8 cellular contexts compared by ENCODE assay signal in the genomic region with DNA sequence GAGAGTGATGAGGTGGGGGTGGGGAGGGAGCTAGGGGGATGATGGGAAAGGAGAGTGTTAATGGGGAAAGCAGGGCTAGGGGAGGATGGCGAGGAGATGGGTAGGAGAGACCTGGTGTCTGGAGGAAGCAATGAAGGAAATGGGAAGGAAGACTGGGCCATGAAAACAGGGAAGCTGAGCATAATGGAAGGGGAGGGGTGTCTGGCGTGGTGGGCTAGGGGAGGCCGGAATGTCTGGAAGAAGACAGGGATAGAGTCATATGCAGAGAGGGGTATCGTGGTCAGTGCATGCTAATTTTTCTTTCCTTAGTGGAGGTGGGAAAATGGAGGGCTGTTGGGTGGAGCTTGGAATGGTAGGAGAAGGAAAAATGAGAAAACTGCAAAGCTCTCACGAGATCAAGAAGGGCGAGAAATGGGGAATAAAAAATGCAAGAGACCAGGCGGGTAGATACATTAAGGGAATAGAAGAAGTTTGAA. TPM values are rescaled to one million over a fixed set of nuclear protein-coding genes. Genes with fewer than 3 reads are reported as not detected.
A peak's percentile ranks its signal among the peaks of the same experiment; 100 is the strongest.
DNase-seq lines count a peak whose midpoint lies in the region; ATAC-seq and TF ChIP-seq lines count a peak whose summit lies in the region.

No MANE protein-coding gene starts in this region.

- CTCF ChIA-PET in Caco-2 (lab: Charles Lee): interaction anchor here (0.7 to 2.0 kb wide), 5 partner anchors 18 to 157 kb away, joined by 3 to 7 read pairs (median 3); a partner anchor contains a TSS

- POLR2A ChIA-PET in Caco-2 (lab: Charles Lee): interaction anchor here (0.5 to 2.2 kb wide), 16 partner anchors 8 to 1374 kb away, joined by 3 to 24 read pairs (median 4); a partner anchor contains a TSS

- intact Hi-C loops in Caco-2 (cut with micrococcal nuclease; ENCODE audit: unreplicated experiment): loop anchor here (1.0 kb wide), 1 partner anchor 46 kb away; no protein-coding TSS in a partner anchor
- intact Hi-C loops in posterior vena cava (cut with DNase I): no loop called here

- H3K27ac Mint-ChIP-seq in Caco-2 (ENCODE audit: unreplicated experiment): peak overlapping the region; percentile 80
- H3K27ac Mint-ChIP-seq in central memory CD8-positive, alpha-beta T cell (ENCODE audit: low read depth): peak overlapping the region; percentile 92

- no peaks in the 10 kb centered on the region for H3K27me3 Mint-ChIP-seq in Caco-2 (ENCODE audit: insufficient read depth, unreplicated experiment)
- H3K27me3 Mint-ChIP-seq in central memory CD8-positive, alpha-beta T cell: no peaks in the 10 kb centered on the region

- no TSS peak for BruUV-seq in Caco-2 (replicated peaks; lab: Mats Ljungman, UMichigan)

- H3K9me3 ChIP-seq in Caco-2 (no peaks in the 10 kb centered on the region), mucosa of rectum (ENCODE audit: control insufficient read depth in 2 of 2, low read length in 2 of 2) (no peaks in the 10 kb centered on the region)

- H3K4me3 Mint-ChIP-seq in Caco-2 (ENCODE audit: unreplicated experiment): peak overlapping the region; percentile 89
- peak overlapping the region; percentile 89 for H3K4me3 Mint-ChIP-seq in central memory CD8-positive, alpha-beta T cell

- no peaks in the 10 kb centered on the region; the same call in 1 of the 2 replicates for H3K36me3 ChIP-seq in Caco-2 (ENCODE audit: control insufficient read depth, insufficient read depth, low read length)
- peaks cover 41 to 49% of the 10 kb centered on the region in 2 donors for H3K36me3 ChIP-seq in mucosa of rectum (ENCODE audit: control insufficient read depth in 2 of 2, insufficient read depth in 2 of 2, low read length in 2 of 2)

- peak overlapping the region; percentile 53 to 67 for H3K27ac ChIP-seq in mucosa of rectum (ENCODE audit: low read depth in 2 of 2, low read length in 2 of 2)

- peak overlapping the region; percentile 68 for H3K4me3 ChIP-seq in Caco-2 (ENCODE audit: low read depth, low read length)
- peak overlapping the region; percentile 88 to 93 for H3K4me3 ChIP-seq in mucosa of rectum (ENCODE audit: low read length in 2 of 2)

- peak overlapping the region; percentile 36 to 54 for H3K9ac ChIP-seq in mucosa of rectum (ENCODE audit: low read depth in 1 of 2, low read length in 2 of 2)

- H3K27me3 ChIP-seq in Caco-2 (replicated peaks; ENCODE audit: control insufficient read depth, insufficient read depth, low read length) (no peaks in the 10 kb centered on the region), mucosa of rectum (ENCODE audit: control insufficient read depth in 2 of 2, insufficient read depth in 2 of 2, low read length in 2 of 2) (no peaks in the 10 kb centered on the region)

- H3K4me1 Mint-ChIP-seq in Caco-2 (ENCODE audit: low read depth, unreplicated experiment): peaks cover 21% of the 10 kb centered on the region
- H3K4me1 Mint-ChIP-seq in central memory CD8-positive, alpha-beta T cell: peaks cover 45% of the 10 kb centered on the region

- peaks cover 44% of the 10 kb centered on the region for H3K36me3 Mint-ChIP-seq in Caco-2 (ENCODE audit: insufficient read depth, unreplicated experiment)
- H3K36me3 Mint-ChIP-seq in central memory CD8-positive, alpha-beta T cell (ENCODE audit: insufficient read depth): peaks cover 12% of the 10 kb centered on the region

- ATAC-seq in central memory CD8-positive, alpha-beta T cell (replicated peaks; ENCODE audit: extremely low read depth, poor library complexity, severe bottlenecking): no peak
- no peak for ATAC-seq in omental fat pad (ENCODE audit: low FRiP score)
- no peak for ATAC-seq in GM18502 (IDR thresholded peaks at IDR 0.05; ENCODE audit: poor library complexity, unreplicated experiment)

- DNase-seq in Caco-2: no peak
- DNase-seq in M059J (ENCODE audit: low read depth): peak; percentile 42
- no peak for DNase-seq in central memory CD8-positive, alpha-beta T cell (ENCODE audit: low spot score in 2 of 2)
- DNase-seq in omental fat pad (ENCODE audit: low spot score): no peak
- no peak for DNase-seq in activated effector memory CD4-positive, alpha-beta T cell treated with Interleukin-2 at 50 U/mL for 16 hours
- no peak for DNase-seq in posterior vena cava (ENCODE audit: low spot score)

- TF ChIP-seq CTCF in Caco-2 (IDR thresholded peaks at IDR 0.05; ENCODE audit: insufficient read depth in 1 of 2, low read depth in 1 of 2, low read length in 1 of 2, severe bottlenecking in 1 of 2, unreplicated experiment in 1 of 2) (no peak), omental fat pad (IDR thresholded peaks at IDR 0.05) (no peak)

- 0 out of 2 replicates have a peak, but pooled peaks cover 4% of the 10 kb centered on the region for H3K4me1 ChIP-seq in Caco-2
- H3K4me1 ChIP-seq in mucosa of rectum (ENCODE audit: control insufficient read depth in 2 of 2, insufficient read depth in 2 of 2, low read length in 2 of 2): peaks cover 25 to 27% of the 10 kb centered on the region in 2 donors

- no peaks in the 10 kb centered on the region for H3K9me3 Mint-ChIP-seq in Caco-2 (ENCODE audit: unreplicated experiment)
- no peaks in the 10 kb centered on the region for H3K9me3 Mint-ChIP-seq in central memory CD8-positive, alpha-beta T cell

RNA-seq across cellular contexts. Expression of a gene that starts 0.4 kb away (rescaled TPM):
- total RNA-seq in Caco-2 (2022) (62.9 and 66.8 TPM in 2 replicates), omental fat pad (100 to 1,000 TPM in 1 of 4 donors, 10 to 100 TPM in 3; 58.0 to 106 (median 95.0) TPM), posterior vena cava (10 to 100 TPM; 43.7 to 44.1 TPM)
- total RNA-seq in M059J (2014; rRNA removed; shearing (Covaris generic)): 101 and 118 TPM in 2 replicates

RNA-seq across cellular contexts. Expression of a gene that starts 0.7 kb away (rescaled TPM):
- 60.3 and 62.3 TPM in 2 replicates for total RNA-seq in Caco-2 (2022)
- total RNA-seq in M059J (2014; rRNA removed; shearing (Covaris generic)): 172 and 224 TPM in 2 replicates
- total RNA-seq in omental fat pad: 10 to 100 TPM; 39.6 to 67.8 (median 45.5) TPM
- total RNA-seq in posterior vena cava: 10 to 100 TPM; 41.8 to 45.9 TPM

RNA-seq across cellular contexts. Expression of a gene that starts 7.0 kb away (rescaled TPM):
- total RNA-seq in Caco-2 (2022) (71.0 and 74.9 TPM in 2 replicates), omental fat pad (10 to 100 TPM; 44.1 to 54.2 (median 48.7) TPM), posterior vena cava (10 to 100 TPM; 40.0 to 40.1 TPM)
- 153 and 195 TPM in 2 replicates for total RNA-seq in M059J (2014; rRNA removed; shearing (Covaris generic))

RNA-seq across cellular contexts. Expression of a gene that starts 30.1 kb away (rescaled TPM):
- total RNA-seq in Caco-2 (2022) (44.4 and 45.0 TPM in 2 replicates), omental fat pad (10 to 100 TPM; 18.0 to 41.5 (median 37.4) TPM), posterior vena cava (10 to 100 TPM; 26.0 to 33.5 TPM)
- total RNA-seq in M059J (2014; rRNA removed; shearing (Covaris generic)): 66.6 and 94.2 TPM in 2 replicates

RNA-seq across cellular contexts. Expression of a gene that starts 35.5 kb away (rescaled TPM):
- 6.9 and 8.2 TPM in 2 replicates for total RNA-seq in Caco-2 (2022)
- total RNA-seq in M059J (2014; rRNA removed; shearing (Covaris generic)): 13.8 and 14.2 TPM in 2 replicates
- 10 to 100 TPM in 3 of 4 donors, 1 to 10 TPM in 1; 5.0 to 22.1 (median 12.8) TPM for total RNA-seq in omental fat pad
- total RNA-seq in posterior vena cava: 10 to 100 TPM in 1 of 2 donors, 1 to 10 TPM in 1; 8.8 to 12.8 TPM
